Comparison of ENCODE assay signal across 27 cellular contexts in the genomic region with DNA sequence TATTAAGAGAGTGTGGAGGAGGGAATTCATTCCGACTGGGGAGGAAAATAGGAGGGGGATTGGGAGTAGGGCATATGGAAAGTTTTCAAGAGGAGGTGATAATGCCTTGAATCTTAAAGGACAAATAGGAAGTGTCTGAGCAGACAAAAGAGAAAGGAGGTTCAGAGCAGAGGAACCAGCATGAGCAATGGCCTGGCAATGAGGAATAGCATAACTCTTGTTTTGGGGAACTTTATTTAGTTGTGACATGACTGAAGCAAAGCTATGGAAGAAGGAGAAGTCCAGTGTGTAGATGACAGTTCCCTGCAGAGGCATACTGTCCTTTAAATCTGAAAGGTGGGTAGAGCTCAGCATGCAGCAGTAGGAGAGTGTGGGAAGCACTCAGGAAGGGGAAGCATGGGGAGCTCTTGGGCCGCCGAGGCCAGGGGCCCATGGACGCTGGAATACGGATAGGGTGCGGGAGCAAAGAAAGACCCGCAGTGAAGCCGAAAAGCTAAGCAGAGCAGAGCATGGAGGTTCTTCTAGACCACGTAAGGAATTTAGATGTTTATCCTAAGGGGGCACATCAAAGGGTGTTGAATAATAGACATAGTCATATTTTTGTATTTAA.
DNase-seq lines count a peak whose midpoint lies in the region; ATAC-seq, FAIRE-seq and TF ChIP-seq lines count a peak whose summit lies in the region.
"Had no signal": no experiment of that assay in that cellular context is flagged by ENCODE, and none has a peak within 500 bp of the region (broad histone marks: within the 10 kb centered on the region; RNA-seq: fewer than 3 reads in every experiment).

No MANE protein-coding gene starts in this region.

- intact Hi-C loops in dorsolateral prefrontal cortex (cut with DNase I) (no loop called here), testis (cut with DNase I; ENCODE audit: low total_unique reads) (no loop called here)

- no peak overlapping the region for H3K9ac ChIP-seq in neural progenitor cell

- WGBS in testis, 2 donors: 94 to 95% methylated on average over 9 of the region's 9 CpGs

- H3K4me3 ChIP-seq in dorsolateral prefrontal cortex (no peak overlapping the region), neural progenitor cell (no peak overlapping the region), GM23338 (no peak overlapping the region), testis (no peak overlapping the region)
- H3K4me3 ChIP-seq: gastroesophageal sphincter, left lung, SJCRH30 had no signal

- H3K27me3 ChIP-seq in dorsolateral prefrontal cortex (no peaks in the 10 kb centered on the region), neural progenitor cell (no peaks in the 10 kb centered on the region), GM23338 (ENCODE audit: insufficient read depth) (no peaks in the 10 kb centered on the region), testis (no peaks in the 10 kb centered on the region)
- H3K27me3 ChIP-seq: gastroesophageal sphincter, left lung, SJCRH30 had no signal

- no peak for ATAC-seq in activated naive CD8-positive, alpha-beta T cell treated with anti-CD3 and anti-CD28 coated beads, Interleukin-2, amount 50 U/mL, for 24 hours
- no peak for ATAC-seq in stimulated activated naive B cell treated with anti-CD40 and anti-IgM and Interleukin-4, amounts not matched to agents 10 μg/mL and 1 μg/mL and 100 μg/mL, for 72 hours (replicated peaks)
- ATAC-seq in GM23338: no peak
- ATAC-seq: activated CD4-positive, CD25-positive, alpha-beta regulatory T cell treated with anti-CD3 and anti-CD28 coated beads, Interleukin-2, amount 50 U/mL, for 24 hours; gastroesophageal sphincter; left lung; natural killer cell; Panc1 had no signal

- no peaks in the 10 kb centered on the region for H3K27me3 Mint-ChIP-seq in activated naive CD8-positive, alpha-beta T cell treated with anti-CD3 and anti-CD28 coated beads, Interleukin-2, amount 50 U/mL, for 24 hours
- H3K27me3 Mint-ChIP-seq in activated naive CD8-positive, alpha-beta T cell treated with anti-CD3 and anti-CD28 coated beads for 36 hours: no peaks in the 10 kb centered on the region
- H3K27me3 Mint-ChIP-seq in neural progenitor cell (ENCODE audit: insufficient read depth, low read depth) (peaks cover 4% of the 10 kb centered on the region), GM23338 (ENCODE audit: insufficient read depth, low read depth, poor library complexity) (peaks cover 7% of the 10 kb centered on the region)
- no peaks in the 10 kb centered on the region for H3K27me3 Mint-ChIP-seq in stimulated activated naive B cell treated with anti-CD40 and anti-IgM and Interleukin-4, amounts not matched to agents 10 μg/mL and 1 μg/mL and 100 μg/mL, for 72 hours

- DNase-seq in activated naive CD8-positive, alpha-beta T cell treated with anti-CD3 and anti-CD28 coated beads, Interleukin-2, amount 50 U/mL, for 24 hours: no peak
- no peak for DNase-seq in activated naive CD8-positive, alpha-beta T cell treated with anti-CD3 and anti-CD28 coated beads for 36 hours
- DNase-seq in dorsolateral prefrontal cortex (no peak), neural progenitor cell (ENCODE audit: low spot score) (no peak), GM23338 (ENCODE audit: low spot score) (no peak), GM12892 (ENCODE audit: insufficient read length) (no peak), testis (no peak)
- DNase-seq in stimulated activated naive B cell treated with anti-CD40 and anti-IgM and Interleukin-4, amounts not matched to agents 10 μg/mL and 1 μg/mL and 100 μg/mL, for 72 hours: no peak
- DNase-seq: activated CD4-positive, alpha-beta T cell treated with anti-CD3 and anti-CD28 coated beads, Interleukin-2, amount 50 U/mL, for 48 hours; activated naive CD4-positive, alpha-beta T cell treated with Interleukin-2 at 50 U/mL for 16 hours; CD4-positive, alpha-beta memory T cell; dermis blood vessel endothelial cell; immature natural killer cell; Kasumi-1; left lung; natural killer cell; NCI-H1048; NCI-H187; NCI-H526; SJCRH30; stimulated activated CD4-positive, alpha-beta T cell treated with anti-CD3 and anti-CD28 coated beads, Interleukin-2, amount 100 ng/mL, for 24 hours; T-helper 1 cell had no signal

- no peaks in the 10 kb centered on the region for H3K4me1 ChIP-seq in neural progenitor cell
- H3K4me1 ChIP-seq in GM23338 (ENCODE audit: insufficient read depth): no peaks in the 10 kb centered on the region
- no peaks in the 10 kb centered on the region for H3K4me1 ChIP-seq in testis

- H3K27ac Mint-ChIP-seq in activated naive CD8-positive, alpha-beta T cell treated with anti-CD3 and anti-CD28 coated beads, Interleukin-2, amount 50 U/mL, for 24 hours: peak overlapping the region; percentile 20
- H3K27ac Mint-ChIP-seq in activated naive CD8-positive, alpha-beta T cell treated with anti-CD3 and anti-CD28 coated beads for 36 hours: no peak overlapping the region
- H3K27ac Mint-ChIP-seq in neural progenitor cell: peak overlapping the region; percentile 58
- H3K27ac Mint-ChIP-seq in stimulated activated naive B cell treated with anti-CD40 and anti-IgM and Interleukin-4, amounts not matched to agents 10 μg/mL and 1 μg/mL and 100 μg/mL, for 72 hours: no peak overlapping the region
- no peak overlapping the region for H3K27ac Mint-ChIP-seq in GM23338
- H3K27ac Mint-ChIP-seq: CD4-positive, alpha-beta memory T cell; immature natural killer cell; natural killer cell had no signal

- H3K4me3 Mint-ChIP-seq in activated naive CD8-positive, alpha-beta T cell treated with anti-CD3 and anti-CD28 coated beads, Interleukin-2, amount 50 U/mL, for 24 hours: no peak overlapping the region
- no peak overlapping the region for H3K4me3 Mint-ChIP-seq in activated naive CD8-positive, alpha-beta T cell treated with anti-CD3 and anti-CD28 coated beads for 36 hours
- H3K4me3 Mint-ChIP-seq in neural progenitor cell (no peak overlapping the region), GM23338 (no peak overlapping the region)
- H3K4me3 Mint-ChIP-seq in stimulated activated naive B cell treated with anti-CD40 and anti-IgM and Interleukin-4, amounts not matched to agents 10 μg/mL and 1 μg/mL and 100 μg/mL, for 72 hours: no peak overlapping the region
- H3K4me3 Mint-ChIP-seq: immature natural killer cell, natural killer cell had no signal

- no peak overlapping the region for H3K4me2 ChIP-seq in neural progenitor cell
- no peak overlapping the region for H3K4me2 ChIP-seq in GM23338

- no peak for TF ChIP-seq CTCF in dorsolateral prefrontal cortex (IDR thresholded peaks at IDR 0.05 in 54 of 56, conservative IDR thresholded peaks at IDR 0.05 in 2 of 56; ENCODE audit: low read depth in 1 of 56, partially characterized antibody in 56 of 56)
- TF ChIP-seq CTCF in neural progenitor cell (IDR thresholded peaks at IDR 0.05): no peak
- no peak for TF ChIP-seq CTCF in GM23338 (conservative IDR thresholded peaks at IDR 0.05; ENCODE audit: low read depth in 2 of 2)
- TF ChIP-seq CTCF in testis (IDR thresholded peaks at IDR 0.05): no peak

- H3K79me2 ChIP-seq in neural progenitor cell (ENCODE audit: low read depth): no peaks in the 10 kb centered on the region
- no peaks in the 10 kb centered on the region for H3K79me2 ChIP-seq in GM23338 (replicated peaks; ENCODE audit: insufficient read depth)

- FAIRE-seq in GM12892 (lab: Jason Lieb, UNC): no peak
- FAIRE-seq: H54, TTC549 had no signal

- H3K9me2 ChIP-seq in GM23338 (ENCODE audit: insufficient read depth): no peaks in the 10 kb centered on the region

- peak overlapping the region in 42 of 59 donors; percentile 0 to 91 (median 65) for H3K27ac ChIP-seq in dorsolateral prefrontal cortex
- no peak overlapping the region for H3K27ac ChIP-seq in neural progenitor cell
- H3K27ac ChIP-seq in GM23338 (ENCODE audit: low read depth): no peak overlapping the region
- no peak overlapping the region for H3K27ac ChIP-seq in testis
- H3K27ac ChIP-seq: left lung, SJCRH30 had no signal

- no peaks in the 10 kb centered on the region for H4K20me1 ChIP-seq in neural progenitor cell (ENCODE audit: low read depth)
- no peaks in the 10 kb centered on the region for H4K20me1 ChIP-seq in GM23338 (replicated peaks; ENCODE audit: insufficient read depth)

- H3K36me3 Mint-ChIP-seq in activated naive CD8-positive, alpha-beta T cell treated with anti-CD3 and anti-CD28 coated beads, Interleukin-2, amount 50 U/mL, for 24 hours (ENCODE audit: low read depth): peaks cover 39% of the 10 kb centered on the region
- peaks cover 44% of the 10 kb centered on the region for H3K36me3 Mint-ChIP-seq in activated naive CD8-positive, alpha-beta T cell treated with anti-CD3 and anti-CD28 coated beads for 36 hours
- H3K36me3 Mint-ChIP-seq in neural progenitor cell (peaks cover 31% of the 10 kb centered on the region), GM23338 (ENCODE audit: low read depth) (peaks cover 9% of the 10 kb centered on the region; the same call in 2 of the 3 replicates)
- peaks cover 13 to 15% of the 10 kb centered on the region in 2 donors for H3K36me3 Mint-ChIP-seq in stimulated activated naive B cell treated with anti-CD40 and anti-IgM and Interleukin-4, amounts not matched to agents 10 μg/mL and 1 μg/mL and 100 μg/mL, for 72 hours

- H3K36me3 ChIP-seq in neural progenitor cell: no peaks in the 10 kb centered on the region
- H3K36me3 ChIP-seq in GM23338 (ENCODE audit: insufficient read depth): peaks cover 6% of the 10 kb centered on the region; the same call in 1 of the 2 replicates
- no peaks in the 10 kb centered on the region for H3K36me3 ChIP-seq in testis (ENCODE audit: low read depth, missing control alignments)
- H3K36me3 ChIP-seq: SJCRH30 had no signal

- TF ChIP-seq POLR2A in GM12892 (IDR thresholded peaks at IDR 0.05; ENCODE audit: low read depth, low read length) (no peak), testis (IDR thresholded peaks at IDR 0.05) (no peak)

- H3K9me3 ChIP-seq in neural progenitor cell (ENCODE audit: low read depth) (peaks cover 11% of the 10 kb centered on the region), testis (no peaks in the 10 kb centered on the region)

- no peaks in the 10 kb centered on the region for H3F3A ChIP-seq in neural progenitor cell (ENCODE audit: low read depth)
- no peaks in the 10 kb centered on the region for H3F3A ChIP-seq in GM23338 (replicated peaks; ENCODE audit: low read depth)

- no peaks in the 10 kb centered on the region for H3K4me1 Mint-ChIP-seq in activated naive CD8-positive, alpha-beta T cell treated with anti-CD3 and anti-CD28 coated beads, Interleukin-2, amount 50 U/mL, for 24 hours
- H3K4me1 Mint-ChIP-seq in activated naive CD8-positive, alpha-beta T cell treated with anti-CD3 and anti-CD28 coated beads for 36 hours: no peaks in the 10 kb centered on the region
- H3K4me1 Mint-ChIP-seq in neural progenitor cell: peaks cover 30% of the 10 kb centered on the region
- no peaks in the 10 kb centered on the region for H3K4me1 Mint-ChIP-seq in stimulated activated naive B cell treated with anti-CD40 and anti-IgM and Interleukin-4, amounts not matched to agents 10 μg/mL and 1 μg/mL and 100 μg/mL, for 72 hours
- H3K4me1 Mint-ChIP-seq in GM23338: peaks cover 4% of the 10 kb centered on the region; the same call in 1 of the 3 replicates
- H3K4me1 Mint-ChIP-seq: CD4-positive, alpha-beta memory T cell; immature natural killer cell; natural killer cell had no signal

- peaks cover 39% of the 10 kb centered on the region for H3K9me3 Mint-ChIP-seq in activated naive CD8-positive, alpha-beta T cell treated with anti-CD3 and anti-CD28 coated beads, Interleukin-2, amount 50 U/mL, for 24 hours
- peaks cover 33% of the 10 kb centered on the region for H3K9me3 Mint-ChIP-seq in activated naive CD8-positive, alpha-beta T cell treated with anti-CD3 and anti-CD28 coated beads for 36 hours
- peaks cover 43% of the 10 kb centered on the region for H3K9me3 Mint-ChIP-seq in neural progenitor cell
- H3K9me3 Mint-ChIP-seq in stimulated activated naive B cell treated with anti-CD40 and anti-IgM and Interleukin-4, amounts not matched to agents 10 μg/mL and 1 μg/mL and 100 μg/mL, for 72 hours: peaks cover 18 to 20% of the 10 kb centered on the region in 2 donors
- H3K9me3 Mint-ChIP-seq in GM23338: peaks cover 37% of the 10 kb centered on the region

- H2AFZ ChIP-seq in neural progenitor cell (replicated peaks): no peak overlapping the region
- H2AFZ ChIP-seq in GM23338: no peak overlapping the region

Comparison
In these comparisons a context has a peak if more than half of its experiments do, and no peak if none do; other contexts are left out.
1. H3K27ac Mint-ChIP-seq: peak in activated naive CD8-positive, alpha-beta T cell treated with anti-CD3 and anti-CD28 coated beads, Interleukin-2, amount 50 U/mL, for 24 hours (single experiment) and neural progenitor cell (single experiment); none in activated naive CD8-positive, alpha-beta T cell treated with anti-CD3 and anti-CD28 coated beads for 36 hours (single experiment), stimulated activated naive B cell treated with anti-CD40 and anti-IgM and Interleukin-4, amounts not matched to agents 10 μg/mL and 1 μg/mL and 100 μg/mL, for 72 hours (single experiment) and GM23338 (single experiment).
2. H3K27ac ChIP-seq: peak in dorsolateral prefrontal cortex (42 of 59); none in neural progenitor cell (single experiment), GM23338 (single experiment) and testis (0 of 2).